ENCODE assay signal across 1 cellular context in the genomic region with DNA sequence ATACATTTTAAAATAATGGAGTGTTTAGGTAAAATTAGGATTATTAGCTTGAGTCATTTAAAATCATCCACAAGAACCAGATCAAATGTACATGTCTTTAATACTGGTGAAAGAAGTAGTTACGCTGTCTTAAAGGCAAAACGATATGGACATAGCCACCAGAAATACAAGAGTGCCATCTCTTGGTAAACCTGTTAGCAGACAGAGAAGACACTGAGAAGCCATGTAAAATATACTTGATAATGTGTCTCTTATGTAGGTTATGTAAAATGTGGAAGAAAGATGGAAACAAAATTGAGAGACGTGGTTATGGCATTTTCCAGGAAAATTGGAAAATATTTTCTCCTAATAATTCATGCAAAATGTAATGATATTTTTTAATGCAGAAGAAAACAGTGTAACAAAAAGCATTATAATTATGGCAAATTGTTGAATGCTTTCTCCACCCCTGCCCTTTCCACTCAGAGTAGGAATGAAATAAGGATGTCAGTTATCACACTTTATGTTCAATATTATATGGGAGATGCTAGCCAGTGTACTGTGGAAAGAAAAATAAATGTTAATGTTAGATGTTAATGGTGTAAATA.
TF ChIP-seq lines count a peak whose summit lies in the region.

No MANE protein-coding gene starts in this region.

TF ChIP-seq in GM23338, 12 proteins besides CTCF, POLR2A, EP300 and RAD21 (continued from another document):
- TF ChIP-seq, protein P1, sequence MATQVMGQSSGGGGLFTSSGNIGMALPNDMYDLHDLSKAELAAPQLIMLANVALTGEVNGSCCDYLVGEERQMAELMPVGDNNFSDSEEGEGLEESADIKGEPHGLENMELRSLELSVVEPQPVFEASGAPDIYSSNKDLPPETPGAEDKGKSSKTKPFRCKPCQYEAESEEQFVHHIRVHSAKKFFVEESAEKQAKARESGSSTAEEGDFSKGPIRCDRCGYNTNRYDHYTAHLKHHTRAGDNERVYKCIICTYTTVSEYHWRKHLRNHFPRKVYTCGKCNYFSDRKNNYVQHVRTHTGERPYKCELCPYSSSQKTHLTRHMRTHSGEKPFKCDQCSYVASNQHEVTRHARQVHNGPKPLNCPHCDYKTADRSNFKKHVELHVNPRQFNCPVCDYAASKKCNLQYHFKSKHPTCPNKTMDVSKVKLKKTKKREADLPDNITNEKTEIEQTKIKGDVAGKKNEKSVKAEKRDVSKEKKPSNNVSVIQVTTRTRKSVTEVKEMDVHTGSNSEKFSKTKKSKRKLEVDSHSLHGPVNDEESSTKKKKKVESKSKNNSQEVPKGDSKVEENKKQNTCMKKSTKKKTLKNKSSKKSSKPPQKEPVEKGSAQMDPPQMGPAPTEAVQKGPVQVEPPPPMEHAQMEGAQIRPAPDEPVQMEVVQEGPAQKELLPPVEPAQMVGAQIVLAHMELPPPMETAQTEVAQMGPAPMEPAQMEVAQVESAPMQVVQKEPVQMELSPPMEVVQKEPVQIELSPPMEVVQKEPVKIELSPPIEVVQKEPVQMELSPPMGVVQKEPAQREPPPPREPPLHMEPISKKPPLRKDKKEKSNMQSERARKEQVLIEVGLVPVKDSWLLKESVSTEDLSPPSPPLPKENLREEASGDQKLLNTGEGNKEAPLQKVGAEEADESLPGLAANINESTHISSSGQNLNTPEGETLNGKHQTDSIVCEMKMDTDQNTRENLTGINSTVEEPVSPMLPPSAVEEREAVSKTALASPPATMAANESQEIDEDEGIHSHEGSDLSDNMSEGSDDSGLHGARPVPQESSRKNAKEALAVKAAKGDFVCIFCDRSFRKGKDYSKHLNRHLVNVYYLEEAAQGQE (IDR thresholded peaks at IDR 0.05; ENCODE audit: unreplicated experiment): no peak
- TF ChIP-seq EZH2 (IDR thresholded peaks at IDR 0.05; ENCODE audit: low read depth, unreplicated experiment): no peak
- no peak for TF ChIP-seq STAT1 (IDR thresholded peaks at IDR 0.05; ENCODE audit: unreplicated experiment)
